In genomic region chr7:6035165-6035564, GRCh38 we compare ENCODE assay signal across 1 cellular context.
TF ChIP-seq lines count a peak whose summit lies in the region.

No MANE protein-coding gene starts in this region.

TF ChIP-seq in K562, 482 proteins besides CTCF, POLR2A, EP300 and RAD21:
- TF ChIP-seq EGR1 (conservative IDR thresholded peaks at IDR 0.05) (no peak), ZNF395 (CRISPR knock-in tag; IDR thresholded peaks at IDR 0.05) (no peak), ZNF277 (CRISPR knock-in tag; IDR thresholded peaks at IDR 0.05; ENCODE audit: borderline replicate concordance) (peak; percentile 62), CBX8 (IDR thresholded peaks at IDR 0.05; ENCODE audit: borderline replicate concordance, extremely low read depth, low read depth, low read length, poor library complexity, severe bottlenecking) (no peak), MGA (IDR thresholded peaks at IDR 0.05) (no peak), SPI1 (IDR thresholded peaks at IDR 0.05; ENCODE audit: borderline replicate concordance, low read depth, low read length) (no peak), NFE2L1 (tag; IDR thresholded peaks at IDR 0.05; ENCODE audit: borderline replicate concordance, low read depth) (no peak), TCF7 (IDR thresholded peaks at IDR 0.05; ENCODE audit: borderline replicate concordance) (no peak), BDP1 (IDR thresholded peaks at IDR 0.05; ENCODE audit: insufficient read depth, insufficient read length) (no peak), ZNF707 (CRISPR knock-in tag; conservative IDR thresholded peaks at IDR 0.05) (0 out of 2 replicates have a peak, but pooled peaks have one; percentile 51), ZNF785 (CRISPR knock-in tag; IDR thresholded peaks at IDR 0.05) (no peak)
- TF ChIP-seq, protein P1, sequence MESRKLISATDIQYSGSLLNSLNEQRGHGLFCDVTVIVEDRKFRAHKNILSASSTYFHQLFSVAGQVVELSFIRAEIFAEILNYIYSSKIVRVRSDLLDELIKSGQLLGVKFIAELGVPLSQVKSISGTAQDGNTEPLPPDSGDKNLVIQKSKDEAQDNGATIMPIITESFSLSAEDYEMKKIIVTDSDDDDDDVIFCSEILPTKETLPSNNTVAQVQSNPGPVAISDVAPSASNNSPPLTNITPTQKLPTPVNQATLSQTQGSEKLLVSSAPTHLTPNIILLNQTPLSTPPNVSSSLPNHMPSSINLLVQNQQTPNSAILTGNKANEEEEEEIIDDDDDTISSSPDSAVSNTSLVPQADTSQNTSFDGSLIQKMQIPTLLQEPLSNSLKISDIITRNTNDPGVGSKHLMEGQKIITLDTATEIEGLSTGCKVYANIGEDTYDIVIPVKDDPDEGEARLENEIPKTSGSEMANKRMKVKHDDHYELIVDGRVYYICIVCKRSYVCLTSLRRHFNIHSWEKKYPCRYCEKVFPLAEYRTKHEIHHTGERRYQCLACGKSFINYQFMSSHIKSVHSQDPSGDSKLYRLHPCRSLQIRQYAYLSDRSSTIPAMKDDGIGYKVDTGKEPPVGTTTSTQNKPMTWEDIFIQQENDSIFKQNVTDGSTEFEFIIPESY (CRISPR knock-in tag; IDR thresholded peaks at IDR 0.05): no peak
